9 cellular contexts compared by ENCODE assay signal in genomic region chr5:156920042-156920860, GRCh38. TPM values are rescaled to one million over a fixed set of nuclear protein-coding genes. Genes with fewer than 3 reads are reported as not detected.
DNase-seq lines count a peak whose midpoint lies in the region; ATAC-seq and TF ChIP-seq lines count a peak whose summit lies in the region.
"Had no signal": no experiment of that assay in that cellular context is flagged by ENCODE, and none has a peak within 500 bp of the region (broad histone marks: within the 10 kb centered on the region; RNA-seq: fewer than 3 reads in every experiment).

No MANE protein-coding gene starts in this region.

- POLR2A ChIA-PET in activated naive CD8-positive, alpha-beta T cell treated with anti-CD3 and anti-CD28 coated beads, Interleukin-2, amount 10 ng/mL, durations not matched to agents 7 days and 5 days (lab: Charles Lee): interaction anchor here (0.6 to 2.3 kb wide), 11 partner anchors 9 to 289 kb away, joined by 3 to 9 read pairs (median 4); partner anchors contain the start of genes HAVCR2 and MED7

- peaks cover 57% of the 10 kb centered on the region for H3K4me1 Mint-ChIP-seq in activated naive CD8-positive, alpha-beta T cell treated with anti-CD3 and anti-CD28 coated beads, Interleukin-2, amount 10 ng/mL, durations not matched to agents 7 days and 5 days
- peaks cover 15 to 28% of the 10 kb centered on the region in 2 donors for H3K4me1 Mint-ChIP-seq in stimulated activated naive B cell treated with anti-CD40 and anti-IgM and Interleukin-4, amounts not matched to agents 10 μg/mL and 1 μg/mL and 100 μg/mL, for 72 hours

- H3K9me3 Mint-ChIP-seq in activated naive CD8-positive, alpha-beta T cell treated with anti-CD3 and anti-CD28 coated beads, Interleukin-2, amount 10 ng/mL, durations not matched to agents 7 days and 5 days: peaks cover 1% of the 10 kb centered on the region
- H3K9me3 Mint-ChIP-seq in stimulated activated naive B cell treated with anti-CD40 and anti-IgM and Interleukin-4, amounts not matched to agents 10 μg/mL and 1 μg/mL and 100 μg/mL, for 72 hours: no peaks in the 10 kb centered on the region

- no peak for TF ChIP-seq CTCF in AG10803 (conservative IDR thresholded peaks at IDR 0.05; ENCODE audit: low read length)

- ATAC-seq in GM19468 (IDR thresholded peaks at IDR 0.05; ENCODE audit: extremely low read depth, unreplicated experiment) (peak; percentile 40), HG03521 (IDR thresholded peaks at IDR 0.05; ENCODE audit: unreplicated experiment) (peak; percentile 50)
- peak; percentile 55 for ATAC-seq in activated naive CD8-positive, alpha-beta T cell treated with anti-CD3 and anti-CD28 coated beads, Interleukin-2, amount 10 ng/mL, durations not matched to agents 7 days and 5 days (ENCODE audit: low read depth)
- ATAC-seq in stimulated activated naive B cell treated with anti-CD40 and anti-IgM and Interleukin-4, amounts not matched to agents 10 μg/mL and 1 μg/mL and 100 μg/mL, for 72 hours (replicated peaks): peak; percentile 63 to 73

- peak overlapping the region; percentile 75 for H3K4me3 Mint-ChIP-seq in activated naive CD8-positive, alpha-beta T cell treated with anti-CD3 and anti-CD28 coated beads, Interleukin-2, amount 10 ng/mL, durations not matched to agents 7 days and 5 days
- no peak overlapping the region for H3K4me3 Mint-ChIP-seq in stimulated activated naive B cell treated with anti-CD40 and anti-IgM and Interleukin-4, amounts not matched to agents 10 μg/mL and 1 μg/mL and 100 μg/mL, for 72 hours

- H3K36me3 Mint-ChIP-seq in activated naive CD8-positive, alpha-beta T cell treated with anti-CD3 and anti-CD28 coated beads, Interleukin-2, amount 10 ng/mL, durations not matched to agents 7 days and 5 days: peaks cover 37% of the 10 kb centered on the region
- no peaks in the 10 kb centered on the region for H3K36me3 Mint-ChIP-seq in stimulated activated naive B cell treated with anti-CD40 and anti-IgM and Interleukin-4, amounts not matched to agents 10 μg/mL and 1 μg/mL and 100 μg/mL, for 72 hours

- H3K27ac Mint-ChIP-seq in activated naive CD8-positive, alpha-beta T cell treated with anti-CD3 and anti-CD28 coated beads, Interleukin-2, amount 10 ng/mL, durations not matched to agents 7 days and 5 days: peak overlapping the region; percentile 79
- H3K27ac Mint-ChIP-seq in stimulated activated naive B cell treated with anti-CD40 and anti-IgM and Interleukin-4, amounts not matched to agents 10 μg/mL and 1 μg/mL and 100 μg/mL, for 72 hours: no peak overlapping the region

- H3K27me3 Mint-ChIP-seq in activated naive CD8-positive, alpha-beta T cell treated with anti-CD3 and anti-CD28 coated beads, Interleukin-2, amount 10 ng/mL, durations not matched to agents 7 days and 5 days: no peaks in the 10 kb centered on the region
- no peaks in the 10 kb centered on the region for H3K27me3 Mint-ChIP-seq in stimulated activated naive B cell treated with anti-CD40 and anti-IgM and Interleukin-4, amounts not matched to agents 10 μg/mL and 1 μg/mL and 100 μg/mL, for 72 hours

- DNase-seq in AG10803 (ENCODE audit: low read depth): peak; percentile 8
- peak; percentile 50 for DNase-seq in activated naive CD8-positive, alpha-beta T cell treated with anti-CD3 and anti-CD28 coated beads, Interleukin-2, amount 10 ng/mL, durations not matched to agents 7 days and 5 days
- peak; percentile 31 for DNase-seq in stimulated activated naive B cell treated with anti-CD40 and anti-IgM and Interleukin-4, amounts not matched to agents 10 μg/mL and 1 μg/mL and 100 μg/mL, for 72 hours
- DNase-seq in nucleus accumbens (lab: John Stamatoyannopoulos, UW): no peak
- no peak for DNase-seq in NCI-H446 treated with DMSO at 0.1 percent for 48 hours (lab: John Stamatoyannopoulos, UW)
- no peak for DNase-seq in amygdala (lab: John Stamatoyannopoulos, UW)
- DNase-seq: DND-41 had no signal

- no peak overlapping the region for H3K4me3 ChIP-seq in AG10803 (ENCODE audit: low read length)

RNA-seq across cellular contexts. Expression of gene TIMD4, which starts 42.8 kb away (rescaled TPM):
- 1 to 10 TPM; 3.7 to 4.9 TPM for total RNA-seq in activated naive CD8-positive, alpha-beta T cell treated with anti-CD3 and anti-CD28 coated beads, Interleukin-2, amount 10 ng/mL, durations not matched to agents 7 days and 5 days

Comparison
In these comparisons a context has a peak if more than half of its experiments do, and no peak if none do; other contexts are left out.
1. DNase-seq: peak in AG10803 (single experiment), activated naive CD8-positive, alpha-beta T cell treated with anti-CD3 and anti-CD28 coated beads, Interleukin-2, amount 10 ng/mL, durations not matched to agents 7 days and 5 days (single experiment) and stimulated activated naive B cell treated with anti-CD40 and anti-IgM and Interleukin-4, amounts not matched to agents 10 μg/mL and 1 μg/mL and 100 μg/mL, for 72 hours (single experiment); none in nucleus accumbens (0 of 56), NCI-H446 treated with DMSO at 0.1 percent for 48 hours (single experiment) and amygdala (0 of 56).
2. Peak in every context shown above with its lines, with median percentiles within 50 percentile points of each other: ATAC-seq.